Comparison of ENCODE assay signal across 2 cellular contexts in the genomic region with DNA sequence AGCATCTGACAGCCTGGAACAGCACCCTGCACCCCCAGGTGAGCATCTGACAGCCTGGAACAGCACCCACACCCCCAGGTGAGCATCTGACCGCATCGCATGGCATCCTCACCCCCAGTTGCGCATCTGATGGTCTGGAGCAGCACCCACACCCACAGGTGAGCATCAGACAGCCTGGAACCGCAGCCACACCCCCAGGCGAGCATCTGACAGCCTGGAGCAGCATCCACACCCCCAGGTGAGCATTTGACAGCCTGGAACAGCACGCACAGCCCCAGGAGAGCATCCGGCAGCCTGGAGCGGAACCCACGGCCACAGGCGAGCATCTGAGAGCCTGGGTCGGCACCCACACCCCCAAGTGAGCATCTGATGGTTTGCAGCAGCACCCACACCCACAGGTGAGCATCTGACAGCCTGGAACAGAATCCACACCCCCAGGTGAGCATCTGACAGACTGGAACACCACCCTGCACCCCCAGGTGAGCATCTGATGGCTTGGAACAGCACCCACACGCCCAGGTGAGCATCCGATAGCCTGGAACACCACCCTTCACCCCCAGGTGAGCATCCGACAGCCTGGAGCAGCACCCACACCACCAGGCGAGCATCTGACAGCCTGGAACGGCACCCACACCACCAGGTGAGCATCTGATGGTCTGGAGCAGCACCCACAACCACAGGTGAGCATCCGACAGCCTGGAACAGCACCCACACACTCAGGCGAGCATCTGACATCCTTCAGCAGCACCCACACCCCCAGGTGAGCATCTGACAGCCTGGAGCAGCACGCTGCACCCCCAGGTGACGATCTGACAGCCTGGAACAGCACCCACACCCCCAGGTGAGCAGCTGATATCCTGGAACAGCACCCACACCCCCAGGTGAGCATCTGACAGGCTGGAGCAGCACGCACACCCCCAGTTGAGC. TPM values are rescaled to one million over a fixed set of nuclear protein-coding genes. Genes with fewer than 3 reads are reported as not detected.
"Had no signal": no experiment of that assay in that cellular context is flagged by ENCODE, and none has a peak within 500 bp of the region (broad histone marks: within the 10 kb centered on the region; RNA-seq: fewer than 3 reads in every experiment).

No MANE protein-coding gene starts in this region.

RNA-seq across cellular contexts. Expression of a gene that starts 50.3 kb away (rescaled TPM):
- total RNA-seq: body of pancreas, left lobe of liver had no signal
